ENCODE assay signal across 23 cellular contexts in the genomic region with DNA sequence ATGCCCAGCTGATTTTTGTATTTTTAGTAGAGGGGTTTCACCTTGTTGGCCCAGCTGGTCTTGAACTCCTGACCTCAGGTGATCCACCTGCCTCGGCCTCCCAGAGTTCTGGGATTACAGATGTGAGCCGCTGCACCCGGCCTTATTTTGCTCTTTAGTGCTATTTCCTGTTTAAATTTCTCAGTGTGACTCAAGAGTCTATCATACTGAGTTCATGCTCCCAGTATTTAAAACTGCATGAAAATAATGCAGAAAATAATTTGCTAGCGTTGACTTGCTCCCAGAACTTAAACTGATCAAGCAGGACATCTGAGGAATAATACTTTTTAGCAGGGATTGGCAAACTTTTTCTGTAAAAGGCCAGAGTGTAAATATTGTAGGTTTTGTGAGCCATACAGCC.
DNase-seq lines count a peak whose midpoint lies in the region; ATAC-seq, FAIRE-seq and TF ChIP-seq lines count a peak whose summit lies in the region.
"Had no signal": no experiment of that assay in that cellular context is flagged by ENCODE, and none has a peak within 500 bp of the region (broad histone marks: within the 10 kb centered on the region; RNA-seq: fewer than 3 reads in every experiment).

No MANE protein-coding gene starts in this region.

- TF ChIP-seq CTCF in GM12865 (IDR thresholded peaks at IDR 0.05; ENCODE audit: insufficient read depth, low read depth, low read length, missing control alignments) (no peak), OCI-LY3 (IDR thresholded peaks at IDR 0.05; ENCODE audit: low read depth, low read length) (no peak), endothelial cell of umbilical vein (IDR thresholded peaks at IDR 0.05; ENCODE audit: extremely low read depth in 1 of 2, insufficient read depth in 1 of 2, low read depth in 1 of 2, low read length in 2 of 2) (no peak), osteocyte (IDR thresholded peaks at IDR 0.05) (no peak)

- CTCF ChIA-PET in endothelial cell of umbilical vein (lab: Charles Lee) = no interaction called here

- H3K4me3 Mint-ChIP-seq in osteocyte (ENCODE audit: unreplicated experiment) = no peak overlapping the region
- H3K4me3 Mint-ChIP-seq: CD8-positive, alpha-beta memory T cell; stimulated activated naive CD8-positive, alpha-beta T cell treated with anti-CD3 and anti-CD28 coated beads, Interleukin-15, Interleukin-2, amounts not matched to agents 100 ng/mL and 50 ng/mL, for 24 hours had no signal

- intact Hi-C loops in endothelial cell of umbilical vein (cut with micrococcal nuclease) = loop anchor here (5.0 kb wide), 1 partner anchor 252 kb away; no protein-coding TSS in a partner anchor

- peak; percentile 71 for FAIRE-seq in endothelial cell of umbilical vein (lab: Jason Lieb, UNC)
- FAIRE-seq: HepG2 had no signal

- no peaks in the 10 kb centered on the region for H3K27me3 ChIP-seq in OCI-LY3 (ENCODE audit: low read depth, low read length)
- no peaks in the 10 kb centered on the region for H3K27me3 ChIP-seq in endothelial cell of umbilical vein (ENCODE audit: control insufficient read depth in 2 of 2, insufficient read depth in 2 of 2, low read length in 2 of 2)
- H3K27me3 ChIP-seq: adrenal gland, tibial nerve had no signal

- BruUV-seq in endothelial cell of umbilical vein (replicated peaks; lab: Mats Ljungman, UMichigan) = no TSS peak

- no peak overlapping the region for H2AFZ ChIP-seq in OCI-LY3 (ENCODE audit: low read depth, low read length)
- H2AFZ ChIP-seq in endothelial cell of umbilical vein (ENCODE audit: low read depth, low read length) = peak overlapping the region; percentile 59

- no peak for TF ChIP-seq POLR2A in endothelial cell of umbilical vein (IDR thresholded peaks at IDR 0.05; ENCODE audit: low read depth, low read length)

- DNase-seq in GM12865 (ENCODE audit: low read depth) (peak; percentile 42), endothelial cell of umbilical vein (ENCODE audit: low read depth, low spot score) (peak; percentile 52), osteocyte (ENCODE audit: extremely low spot score, unreplicated experiment) (no peak), H4 (ENCODE audit: low spot score) (no peak)
- no peak for DNase-seq in activated effector memory CD4-positive, alpha-beta T cell treated with Interleukin-2 at 50 U/mL for 16 hours
- DNase-seq: activated CD4-positive, alpha-beta T cell treated with anti-CD3 and anti-CD28 coated beads, Interleukin-2, amount 50 U/mL, for 1 hour; activated CD8-positive, alpha-beta memory T cell treated with anti-CD3 and anti-CD28 coated beads, Interleukin-2, amount 50 U/mL, for 4 hours; activated gamma-delta T cell; adrenal gland; AML-193; CD8-positive, alpha-beta memory T cell; DMS79; effector CD4-positive, alpha-beta T cell; esophagus squamous epithelium; NCI-H1436; NCI-H526; SHP77 had no signal

- peaks cover 27% of the 10 kb centered on the region for H3K4me1 ChIP-seq in OCI-LY3 (ENCODE audit: low read length)
- H3K4me1 ChIP-seq in endothelial cell of umbilical vein (ENCODE audit: control insufficient read depth, extremely low read depth, insufficient read depth, low read length) = peaks cover 35% of the 10 kb centered on the region

- H3K9me1 ChIP-seq in endothelial cell of umbilical vein (replicated peaks; ENCODE audit: control insufficient read depth, extremely low read depth, insufficient read depth, low read length) = no peaks in the 10 kb centered on the region

- no peaks in the 10 kb centered on the region for H3K9me3 ChIP-seq in OCI-LY3 (ENCODE audit: insufficient read depth, low read length)
- no peaks in the 10 kb centered on the region for H3K9me3 ChIP-seq in endothelial cell of umbilical vein (replicated peaks; ENCODE audit: control insufficient read depth, insufficient read depth, low read length)
- H3K9me3 ChIP-seq: adrenal gland, esophagus squamous epithelium had no signal

- H3K27me3 Mint-ChIP-seq in osteocyte (ENCODE audit: unreplicated experiment) = no peaks in the 10 kb centered on the region
- H3K27me3 Mint-ChIP-seq: CD8-positive, alpha-beta memory T cell had no signal

- H3K36me3 ChIP-seq in OCI-LY3 (replicated peaks; ENCODE audit: low read depth, low read length) = no peaks in the 10 kb centered on the region
- no peaks in the 10 kb centered on the region for H3K36me3 ChIP-seq in endothelial cell of umbilical vein (ENCODE audit: control insufficient read depth in 2 of 2, extremely low read depth in 1 of 2, insufficient read depth in 2 of 2, low read length in 2 of 2)
- H3K36me3 ChIP-seq: adrenal gland, esophagus squamous epithelium, tibial nerve had no signal

- ATAC-seq in GM21528 (IDR thresholded peaks at IDR 0.05; ENCODE audit: low FRiP score, unreplicated experiment) = no peak
- ATAC-seq: HepG2 had no signal

- H3K4me2 ChIP-seq in OCI-LY3 (ENCODE audit: low read length) (peak overlapping the region; percentile 53), endothelial cell of umbilical vein (ENCODE audit: insufficient read depth, low read length) (peak overlapping the region; percentile 21)

- peaks cover 25% of the 10 kb centered on the region for H3K9me3 Mint-ChIP-seq in osteocyte (ENCODE audit: unreplicated experiment)

- no peak overlapping the region for H3K4me3 ChIP-seq in GM12865 (ENCODE audit: low read depth, low read length)
- H3K4me3 ChIP-seq in OCI-LY3 (ENCODE audit: low read length) = peak overlapping the region; percentile 29
- no peak overlapping the region for H3K4me3 ChIP-seq in endothelial cell of umbilical vein (replicated peaks in 1 of 3; ENCODE audit: insufficient read depth in 1 of 3, low read depth in 1 of 3, low read length in 3 of 3)
- H3K4me3 ChIP-seq: adrenal gland, esophagus squamous epithelium, tibial nerve had no signal

- peaks cover 53% of the 10 kb centered on the region for H3K4me1 Mint-ChIP-seq in osteocyte (ENCODE audit: unreplicated experiment)

- H3K9ac ChIP-seq in OCI-LY3 (ENCODE audit: low read length) (no peak overlapping the region), endothelial cell of umbilical vein (replicated peaks; ENCODE audit: extremely low read depth, insufficient read depth, low read length) (no peak overlapping the region)

- H4K20me1 ChIP-seq in OCI-LY3 (ENCODE audit: insufficient read depth, low read length) = no peaks in the 10 kb centered on the region
- no peaks in the 10 kb centered on the region for H4K20me1 ChIP-seq in endothelial cell of umbilical vein (replicated peaks; ENCODE audit: control insufficient read depth, extremely low read depth, insufficient read depth, low read length)

- dilution Hi-C loops in endothelial cell of umbilical vein (cut with MboI; ENCODE audit: extremely low pct_ligation_motif_present, low sequenced_read_pairs) = no loop called here

- H3K27ac Mint-ChIP-seq in osteocyte (ENCODE audit: unreplicated experiment) = peak overlapping the region; percentile 6
- H3K27ac Mint-ChIP-seq: CD8-positive, alpha-beta memory T cell; progenitor cell of endocrine pancreas; stimulated activated naive CD8-positive, alpha-beta T cell treated with anti-CD3 and anti-CD28 coated beads, Interleukin-15, Interleukin-2, amounts not matched to agents 100 ng/mL and 50 ng/mL, for 24 hours had no signal

- H3K27ac ChIP-seq in OCI-LY3 (ENCODE audit: low read length) (peak overlapping the region; percentile 41), endothelial cell of umbilical vein (ENCODE audit: insufficient read depth, low read depth, low read length) (no peak overlapping the region)
- H3K27ac ChIP-seq: adrenal gland, esophagus squamous epithelium, tibial nerve had no signal

- H3K36me3 Mint-ChIP-seq in osteocyte (ENCODE audit: unreplicated experiment) = peaks cover 2% of the 10 kb centered on the region
- H3K36me3 Mint-ChIP-seq: CD8-positive, alpha-beta memory T cell had no signal

- H3K79me2 ChIP-seq in OCI-LY3 (ENCODE audit: low read length) (no peaks in the 10 kb centered on the region), endothelial cell of umbilical vein (ENCODE audit: control insufficient read depth, insufficient read depth, low read length) (no peaks in the 10 kb centered on the region)

- POLR2A ChIA-PET in endothelial cell of umbilical vein (lab: Charles Lee) = no interaction called here

TF ChIP-seq in endothelial cell of umbilical vein, 7 proteins besides CTCF, POLR2A, EP300 and RAD21:
- TF ChIP-seq FOS (IDR thresholded peaks at IDR 0.05; ENCODE audit: borderline replicate concordance, insufficient read depth, low read length) (peak; percentile 56), EZH2 (IDR thresholded peaks at IDR 0.05; ENCODE audit: borderline replicate concordance, low read depth, low read length, severe bottlenecking) (no peak), GATA2 (IDR thresholded peaks at IDR 0.05; ENCODE audit: insufficient read depth, insufficient read length, low read depth, low read length) (peak; percentile 15), MYC (IDR thresholded peaks at IDR 0.05; ENCODE audit: low read depth, low read length) (no peak), POLR2AphosphoS5 (IDR thresholded peaks at IDR 0.05; ENCODE audit: insufficient read depth, low read depth, low read length) (no peak)

Comparison
In these comparisons a context has a peak if more than half of its experiments do, and no peak if none do; other contexts are left out.
1. DNase-seq: peak in GM12865 (single experiment) and endothelial cell of umbilical vein (single experiment); none in osteocyte (single experiment), H4 (single experiment) and activated effector memory CD4-positive, alpha-beta T cell treated with Interleukin-2 at 50 U/mL for 16 hours (single experiment).